12 cellular contexts compared by ENCODE assay signal in genomic region chr16:10266809-10267208, GRCh38.
DNase-seq lines count a peak whose midpoint lies in the region; ATAC-seq and TF ChIP-seq lines count a peak whose summit lies in the region.
"Had no signal": no experiment of that assay in that cellular context is flagged by ENCODE, and none has a peak within 500 bp of the region (broad histone marks: within the 10 kb centered on the region; RNA-seq: fewer than 3 reads in every experiment).

No MANE protein-coding gene starts in this region.

- no peaks in the 10 kb centered on the region for H3K36me3 ChIP-seq in GM06990 (ENCODE audit: control insufficient read depth, insufficient read depth, low read length)
- H3K36me3 ChIP-seq in A673 (ENCODE audit: insufficient read depth, low read length, poor library complexity, severe bottlenecking): no peaks in the 10 kb centered on the region
- no peaks in the 10 kb centered on the region for H3K36me3 ChIP-seq in left ventricle myocardium inferior
- H3K36me3 ChIP-seq: SJSA1 had no signal

- intact Hi-C loops in A673 (cut with micrococcal nuclease; ENCODE audit: unreplicated experiment) (no loop called here), left ventricle myocardium inferior (cut with micrococcal nuclease) (no loop called here)

- DNase-seq in GM06990 (ENCODE audit: extremely low read depth, insufficient read length) (peak; percentile 52), germinal center (ENCODE audit: low spot score) (no peak), A673 (ENCODE audit: low spot score) (no peak), left ventricle myocardium inferior (no peak)
- peak; percentile 29 for DNase-seq in activated naive CD8-positive, alpha-beta T cell treated with anti-CD3 and anti-CD28 coated beads for 36 hours
- DNase-seq: NCI-H526 had no signal

- no peaks in the 10 kb centered on the region for H3K27me3 Mint-ChIP-seq in activated naive CD8-positive, alpha-beta T cell treated with anti-CD3 and anti-CD28 coated beads for 36 hours

- H3K27me3 ChIP-seq in GM06990 (replicated peaks; ENCODE audit: control insufficient read depth, insufficient read depth, low read length): no peaks in the 10 kb centered on the region
- no peaks in the 10 kb centered on the region for H3K27me3 ChIP-seq in A673 (replicated peaks; ENCODE audit: insufficient read depth, low read depth, low read length, poor library complexity)
- H3K27me3 ChIP-seq in left ventricle myocardium inferior (ENCODE audit: low read depth): no peaks in the 10 kb centered on the region
- H3K27me3 ChIP-seq: SJSA1 had no signal

- H3K4me1 Mint-ChIP-seq in activated naive CD8-positive, alpha-beta T cell treated with anti-CD3 and anti-CD28 coated beads for 36 hours: peaks cover 13% of the 10 kb centered on the region

- H3K9me3 Mint-ChIP-seq in activated naive CD8-positive, alpha-beta T cell treated with anti-CD3 and anti-CD28 coated beads for 36 hours: peaks cover 3% of the 10 kb centered on the region

- H3K27ac ChIP-seq in A673 (ENCODE audit: low read depth, low read length, poor library complexity, severe bottlenecking): no peak overlapping the region
- no peak overlapping the region for H3K27ac ChIP-seq in left ventricle myocardium inferior (replicated peaks)
- H3K27ac ChIP-seq: C4-2B, epithelial cell of prostate, SJSA1 had no signal

- no peak overlapping the region for H3K4me3 ChIP-seq in GM06990 (replicated peaks; ENCODE audit: low read depth, low read length)
- no peak overlapping the region for H3K4me3 ChIP-seq in A673 (ENCODE audit: low read depth, low read length, poor library complexity, severe bottlenecking)
- H3K4me3 ChIP-seq in left ventricle myocardium inferior: no peak overlapping the region
- H3K4me3 ChIP-seq: SJSA1 had no signal

- peaks cover under 1% of the 10 kb centered on the region for H3K36me3 Mint-ChIP-seq in activated naive CD8-positive, alpha-beta T cell treated with anti-CD3 and anti-CD28 coated beads for 36 hours

- H3K9me3 ChIP-seq in A673 (ENCODE audit: low read depth, low read length, poor library complexity, severe bottlenecking) (no peaks in the 10 kb centered on the region), left ventricle myocardium inferior (replicated peaks) (no peaks in the 10 kb centered on the region)
- H3K9me3 ChIP-seq: SJSA1 had no signal

- ATAC-seq in GM18868 (IDR thresholded peaks at IDR 0.05; ENCODE audit: unreplicated experiment): peak; percentile 77
- ATAC-seq in HG02981 (IDR thresholded peaks at IDR 0.05; ENCODE audit: unreplicated experiment): peak; percentile 57
- ATAC-seq in GM19455 (IDR thresholded peaks at IDR 0.05; ENCODE audit: unreplicated experiment): no peak

- no peak for TF ChIP-seq CTCF in GM06990 (IDR thresholded peaks at IDR 0.05; ENCODE audit: insufficient read depth, low read length, poor library complexity, severe bottlenecking)
- no peak for TF ChIP-seq CTCF in A673 (conservative IDR thresholded peaks at IDR 0.05; ENCODE audit: low read depth, low read length)
- TF ChIP-seq CTCF in left ventricle myocardium inferior (IDR thresholded peaks at IDR 0.05; ENCODE audit: borderline replicate concordance): no peak

- POLR2A ChIA-PET in A673 (lab: Charles Lee; ENCODE audit: low non-redundant PET): no interaction called here

- H3K4me3 Mint-ChIP-seq in activated naive CD8-positive, alpha-beta T cell treated with anti-CD3 and anti-CD28 coated beads for 36 hours: no peak overlapping the region

- H3K4me1 ChIP-seq in A673 (ENCODE audit: insufficient read depth, low read length, poor library complexity, severe bottlenecking) (no peaks in the 10 kb centered on the region), left ventricle myocardium inferior (no peaks in the 10 kb centered on the region)
- H3K4me1 ChIP-seq: SJSA1 had no signal

- CTCF ChIA-PET in A673 (lab: Charles Lee): no interaction called here

- no peak overlapping the region for H3K27ac Mint-ChIP-seq in activated naive CD8-positive, alpha-beta T cell treated with anti-CD3 and anti-CD28 coated beads for 36 hours

- no TSS peak for BruUV-seq in A673 (replicated peaks; lab: Mats Ljungman, UMichigan)

Comparison
In these comparisons a context has a peak if more than half of its experiments do, and no peak if none do; other contexts are left out.
1. DNase-seq: peak in GM06990 (single experiment) and activated naive CD8-positive, alpha-beta T cell treated with anti-CD3 and anti-CD28 coated beads for 36 hours (single experiment); none in germinal center (single experiment), A673 (single experiment) and left ventricle myocardium inferior (single experiment).